Comparison of ENCODE assay signal across 12 cellular contexts in the genomic region with DNA sequence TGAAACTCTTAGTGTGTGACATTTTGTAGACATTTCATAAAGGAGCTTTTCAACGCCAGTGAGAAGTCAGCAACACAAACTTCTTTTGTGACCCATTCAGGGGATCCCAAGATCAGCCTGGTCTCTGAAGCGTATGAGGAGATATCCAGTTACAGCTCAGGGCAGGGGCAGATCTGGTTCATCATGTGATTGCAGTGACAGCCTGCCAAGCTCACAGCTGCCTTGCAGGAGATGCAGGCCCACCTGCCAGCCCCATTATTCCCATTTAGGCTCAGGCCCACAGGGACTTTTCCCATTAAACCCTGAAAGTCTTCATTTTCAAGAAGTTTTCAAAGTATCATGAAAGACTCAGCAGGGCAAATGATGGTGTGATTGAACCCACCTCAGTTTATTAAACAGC. TPM values are rescaled to one million over a fixed set of nuclear protein-coding genes. Genes with fewer than 3 reads are reported as not detected.
DNase-seq lines count a peak whose midpoint lies in the region; ATAC-seq lines count a peak whose summit lies in the region.
"Had no signal": no experiment of that assay in that cellular context is flagged by ENCODE, and none has a peak within 500 bp of the region (broad histone marks: within the 10 kb centered on the region; RNA-seq: fewer than 3 reads in every experiment).

No MANE protein-coding gene starts in this region.

- no peaks in the 10 kb centered on the region for H3K9me2 ChIP-seq in GM23248 (ENCODE audit: insufficient read depth)

- peaks cover 5 to 6% (median 5%) of the 10 kb centered on the region in 3 donors for H3K4me1 ChIP-seq in skeletal muscle tissue (ENCODE audit: control insufficient read depth in 3 of 3, insufficient read depth in 3 of 3, low read length in 3 of 3)
- no peaks in the 10 kb centered on the region for H3K4me1 ChIP-seq in GM23248 (ENCODE audit: insufficient read depth)
- no peaks in the 10 kb centered on the region for H3K4me1 ChIP-seq in CD4-positive, alpha-beta memory T cell (ENCODE audit: insufficient read depth, low read length)

- ATAC-seq in HG03025 (IDR thresholded peaks at IDR 0.05; ENCODE audit: low FRiP score, unreplicated experiment) = no peak
- ATAC-seq: activated T-helper 17 cell treated with anti-CD3 and anti-CD28 coated beads, Interleukin-2, amount 50 U/mL, for 72 hours had no signal

- peaks cover 2 to 6% of the 10 kb centered on the region in 2 donors for H3K27me3 Mint-ChIP-seq in CD4-positive, alpha-beta memory T cell

- H3K36me3 ChIP-seq in skeletal muscle tissue (ENCODE audit: control insufficient read depth in 3 of 3, insufficient read depth in 3 of 3, low read length in 3 of 3) = no peaks in the 10 kb centered on the region
- H3K36me3 ChIP-seq in GM23248 (ENCODE audit: low read depth) = peaks cover 12% of the 10 kb centered on the region; the same call in 1 of the 2 replicates
- no peaks in the 10 kb centered on the region for H3K36me3 ChIP-seq in CD4-positive, alpha-beta memory T cell (ENCODE audit: insufficient read depth, low read length)

- no peaks in the 10 kb centered on the region for H3K36me3 Mint-ChIP-seq in CD4-positive, alpha-beta memory T cell

- POLR2A ChIA-PET in CD4-positive, alpha-beta memory T cell (lab: Charles Lee; ENCODE audit: partially characterized antibody) = no interaction called here

- H3K4me1 Mint-ChIP-seq in CD4-positive, alpha-beta memory T cell = no peaks in the 10 kb centered on the region

- peak overlapping the region; percentile 21 for H3K27ac ChIP-seq in skeletal muscle tissue (ENCODE audit: low read depth, low read length)
- H3K27ac ChIP-seq in GM23248 = no peak overlapping the region
- H3K27ac ChIP-seq in CD4-positive, alpha-beta memory T cell (ENCODE audit: low read depth, low read length) = no peak overlapping the region
- H3K27ac ChIP-seq: hepatocyte, VCaP had no signal

- CTCF ChIA-PET in CD4-positive, alpha-beta memory T cell (lab: Charles Lee; ENCODE audit: partially characterized antibody) = no interaction called here

- 0 out of 2 replicates have a peak, but pooled peaks cover 13% of the 10 kb centered on the region for H3F3A ChIP-seq in GM23248 (ENCODE audit: insufficient read depth)

- intact Hi-C loops in CD4-positive, alpha-beta memory T cell (cut with micrococcal nuclease) = no loop called here

- DNase-seq in NCI-H82 (lab: John Stamatoyannopoulos, UW) (peak; percentile 51), NCI-H82 treated with DMSO at 0.1 percent for 48 hours (lab: John Stamatoyannopoulos, UW; ENCODE audit: unreplicated experiment) (no peak), NCI-H446 treated with DMSO at 0.1 percent for 48 hours (lab: John Stamatoyannopoulos, UW) (peak; percentile 63), foreskin melanocyte (peak; percentile 40), GM23248 (no peak)
- DNase-seq in CD4-positive, alpha-beta memory T cell = no peak
- DNase-seq: dermis blood vessel endothelial cell had no signal

- no peak overlapping the region for H3K4me3 Mint-ChIP-seq in CD4-positive, alpha-beta memory T cell
- H3K4me3 Mint-ChIP-seq: activated T-helper 17 cell treated with anti-CD3 and anti-CD28 coated beads, Interleukin-2, amount 50 U/mL, for 72 hours had no signal

- no peak overlapping the region for H3K4me2 ChIP-seq in GM23248 (ENCODE audit: unreplicated experiment)
- H3K4me2 ChIP-seq: hepatocyte had no signal

- no peaks in the 10 kb centered on the region for H3K9me3 Mint-ChIP-seq in CD4-positive, alpha-beta memory T cell
- H3K9me3 Mint-ChIP-seq: activated T-helper 17 cell treated with anti-CD3 and anti-CD28 coated beads, Interleukin-2, amount 50 U/mL, for 72 hours had no signal

- in situ Hi-C loops in GM23248 (cut with MboI) = no loop called here

- H2AFZ ChIP-seq in GM23248 = no peak overlapping the region
- H2AFZ ChIP-seq: hepatocyte had no signal

- peaks cover 7% of the 10 kb centered on the region; the same call in 1 of the 2 replicates for H4K20me1 ChIP-seq in GM23248 (ENCODE audit: insufficient read depth)

- H3K27me3 ChIP-seq in skeletal muscle tissue (ENCODE audit: control insufficient read depth in 3 of 3, insufficient read depth in 3 of 3, low read length in 3 of 3) (no peaks in the 10 kb centered on the region), GM23248 (replicated peaks; ENCODE audit: insufficient read depth) (no peaks in the 10 kb centered on the region)
- no peaks in the 10 kb centered on the region for H3K27me3 ChIP-seq in CD4-positive, alpha-beta memory T cell (ENCODE audit: insufficient read depth, low read length)
- H3K27me3 ChIP-seq: hepatocyte had no signal

- no peak overlapping the region for H3K27ac Mint-ChIP-seq in CD4-positive, alpha-beta memory T cell
- H3K27ac Mint-ChIP-seq: activated T-helper 17 cell treated with anti-CD3 and anti-CD28 coated beads, Interleukin-2, amount 50 U/mL, for 72 hours had no signal

- H3K79me2 ChIP-seq in GM23248 (ENCODE audit: insufficient read depth) = peaks cover 100% of the 10 kb centered on the region

- WGBS in GM23248 (ENCODE audit: low coverage in 1 of 2, low lambda C conversion rate in 2 of 2, missing lambda C conversion rate in 2 of 2), 2 experiments = 80 to 81% methylated on average over 2 of the region's 2 CpGs

- H3K9me3 ChIP-seq in skeletal muscle tissue (ENCODE audit: control insufficient read depth in 3 of 3, low read length in 3 of 3) (no peaks in the 10 kb centered on the region), GM23248 (ENCODE audit: low read depth) (no peaks in the 10 kb centered on the region)
- H3K9me3 ChIP-seq in CD4-positive, alpha-beta memory T cell (ENCODE audit: control insufficient read depth in 1 of 2, low read length in 2 of 2) = no peaks in the 10 kb centered on the region

- H3K9ac ChIP-seq in skeletal muscle tissue (ENCODE audit: low read depth in 1 of 3, low read length in 3 of 3) (peak overlapping the region in 1 of 3 donors; percentile 65), GM23248 (no peak overlapping the region)

- H3K4me3 ChIP-seq in skeletal muscle tissue (ENCODE audit: low read length in 3 of 3) = no peak overlapping the region
- H3K4me3 ChIP-seq in GM23248 = no peak overlapping the region
- H3K4me3 ChIP-seq in CD4-positive, alpha-beta memory T cell (ENCODE audit: low read length in 2 of 2) = no peak overlapping the region
- H3K4me3 ChIP-seq: hepatocyte had no signal

RNA-seq across cellular contexts. Expression of a gene that starts 38.3 kb away (rescaled TPM):
- 5.7 TPM for total RNA-seq in skeletal muscle tissue
- 12.4 and 13.0 TPM in 2 replicates for total RNA-seq in GM23248 (2014; rRNA removed; shearing (Covaris generic))
- polyA plus RNA-seq in GM23248 (2016; fragmentation: Nextera tagmentation; extraction: Ambion mirVana) = 27.0 and 29.4 TPM in 2 replicates
- total RNA-seq in CD4-positive, alpha-beta memory T cell = under 1 TPM in 1 of 2 experiments, not detected in 1; 0.09 TPM
- polyA plus RNA-seq in CD4-positive, alpha-beta memory T cell = under 1 TPM in 1 of 2 donors, not detected in 1; 0.03 TPM

Comparison
In these comparisons a context has a peak if more than half of its experiments do, and no peak if none do; other contexts are left out.
1. DNase-seq: peak in NCI-H82 (single experiment), NCI-H446 treated with DMSO at 0.1 percent for 48 hours (single experiment) and foreskin melanocyte (single experiment); none in NCI-H82 treated with DMSO at 0.1 percent for 48 hours (single experiment), GM23248 (single experiment) and CD4-positive, alpha-beta memory T cell (0 of 5).